Comparison of ENCODE assay signal across 7 cellular contexts in genomic region chr13:113450348-113450744, GRCh38. TPM values are rescaled to one million over a fixed set of nuclear protein-coding genes. Genes with fewer than 3 reads are reported as not detected.
DNase-seq lines count a peak whose midpoint lies in the region; ATAC-seq and TF ChIP-seq lines count a peak whose summit lies in the region.
"Not testable (repeated sequence)": the region's sequence is repeated elsewhere in the genome, so short reads cannot be mapped to it uniquely, and the experiment has no call there.

No MANE protein-coding gene starts in this region.

- H3K4me3 ChIP-seq in Caco-2 (ENCODE audit: low read depth, low read length), result not testable (repeated sequence)
- H3K4me3 ChIP-seq in LNCaP clone FGC (ENCODE audit: low read depth, low read length), result peak overlapping the region; percentile 62

- ATAC-seq in activated CD8-positive, alpha-beta memory T cell treated with anti-CD3 and anti-CD28 coated beads, Interleukin-2, amount 10 ng/mL, durations not matched to agents 7 days and 5 days; memory B cell (ENCODE audit: low read depth); sciatic nerve: not testable (repeated sequence)

- H3K9me3 ChIP-seq in Caco-2, result not testable (repeated sequence)

- POLR2A ChIA-PET in Caco-2 (lab: Charles Lee); RWPE1 (lab: Yijun Ruan, JAX; ENCODE audit: low non-redundant PET): not testable (repeated sequence)

- peak overlapping the region; percentile 91 for H3K27ac ChIP-seq in RWPE1

- not testable (repeated sequence) for H3K27me3 Mint-ChIP-seq in Caco-2 (ENCODE audit: insufficient read depth, unreplicated experiment); activated CD8-positive, alpha-beta memory T cell treated with anti-CD3 and anti-CD28 coated beads, Interleukin-2, amount 10 ng/mL, durations not matched to agents 7 days and 5 days; memory B cell
- peaks cover 12% of the 10 kb centered on the region for H3K27me3 Mint-ChIP-seq in glutamatergic neuron (ENCODE audit: unreplicated experiment)

- H3K36me3 Mint-ChIP-seq in Caco-2 (ENCODE audit: insufficient read depth, unreplicated experiment), result peaks cover 54% of the 10 kb centered on the region
- H3K36me3 Mint-ChIP-seq in activated CD8-positive, alpha-beta memory T cell treated with anti-CD3 and anti-CD28 coated beads, Interleukin-2, amount 10 ng/mL, durations not matched to agents 7 days and 5 days; glutamatergic neuron (ENCODE audit: unreplicated experiment); memory B cell: not testable (repeated sequence)

- CTCF ChIA-PET in Caco-2 (lab: Charles Lee); activated CD8-positive, alpha-beta memory T cell treated with anti-CD3 and anti-CD28 coated beads, Interleukin-2, amount 10 ng/mL, durations not matched to agents 7 days and 5 days (lab: Charles Lee): not testable (repeated sequence)
- CTCF ChIA-PET in RWPE1 (lab: Yijun Ruan, JAX), result interaction anchor here (0.7 kb wide), 1 partner anchor 366 kb away, joined by 3 read pairs; no protein-coding TSS in a partner anchor

- not testable (repeated sequence) for TF ChIP-seq CTCF in Caco-2 (IDR thresholded peaks at IDR 0.05; ENCODE audit: insufficient read depth in 1 of 2, low read depth in 1 of 2, low read length in 1 of 2, severe bottlenecking in 1 of 2, unreplicated experiment in 1 of 2); LNCaP clone FGC (IDR thresholded peaks at IDR 0.05; ENCODE audit: control insufficient read depth, extremely low read depth, insufficient read depth); RWPE1 (conservative IDR thresholded peaks at IDR 0.05; ENCODE audit: low read depth); glutamatergic neuron (IDR thresholded peaks at IDR 0.05; ENCODE audit: partially characterized antibody, unreplicated experiment)

- H3K36me3 ChIP-seq in Caco-2 (ENCODE audit: control insufficient read depth, insufficient read depth, low read length), result not testable (repeated sequence)

- not testable (repeated sequence) for DNase-seq in Caco-2; LNCaP clone FGC (ENCODE audit: low read depth); RWPE1 (ENCODE audit: low spot score); activated CD8-positive, alpha-beta memory T cell treated with anti-CD3 and anti-CD28 coated beads, Interleukin-2, amount 10 ng/mL, durations not matched to agents 7 days and 5 days; glutamatergic neuron; memory B cell (ENCODE audit: low spot score in 2 of 2)
- DNase-seq in sciatic nerve (ENCODE audit: low spot score), result peak; percentile 15

- H3K9me3 Mint-ChIP-seq in Caco-2 (ENCODE audit: unreplicated experiment); activated CD8-positive, alpha-beta memory T cell treated with anti-CD3 and anti-CD28 coated beads, Interleukin-2, amount 10 ng/mL, durations not matched to agents 7 days and 5 days (ENCODE audit: low read depth); glutamatergic neuron (ENCODE audit: unreplicated experiment); memory B cell: not testable (repeated sequence)

- H3K4me1 Mint-ChIP-seq in Caco-2 (ENCODE audit: low read depth, unreplicated experiment); activated CD8-positive, alpha-beta memory T cell treated with anti-CD3 and anti-CD28 coated beads, Interleukin-2, amount 10 ng/mL, durations not matched to agents 7 days and 5 days: not testable (repeated sequence)
- H3K4me1 Mint-ChIP-seq in glutamatergic neuron (ENCODE audit: low read depth, unreplicated experiment) (peaks cover 42% of the 10 kb centered on the region), memory B cell (peaks cover 20% of the 10 kb centered on the region)

- intact Hi-C loops in Caco-2 (cut with micrococcal nuclease; ENCODE audit: unreplicated experiment), result loop anchor here (2.0 kb wide), 1 partner anchor 46 kb away; no protein-coding TSS in a partner anchor
- intact Hi-C loops in sciatic nerve (cut with DNase I), result not testable (repeated sequence)

- not testable (repeated sequence) for BruUV-seq in Caco-2 (replicated peaks; lab: Mats Ljungman, UMichigan)

- not testable (repeated sequence) for H3K27me3 ChIP-seq in Caco-2 (replicated peaks; ENCODE audit: control insufficient read depth, insufficient read depth, low read length)

- peak overlapping the region; percentile 92 for H3K27ac Mint-ChIP-seq in Caco-2 (ENCODE audit: unreplicated experiment)
- not testable (repeated sequence) for H3K27ac Mint-ChIP-seq in activated CD8-positive, alpha-beta memory T cell treated with anti-CD3 and anti-CD28 coated beads, Interleukin-2, amount 10 ng/mL, durations not matched to agents 7 days and 5 days
- H3K27ac Mint-ChIP-seq in glutamatergic neuron (ENCODE audit: unreplicated experiment), result peak overlapping the region; percentile 63
- H3K27ac Mint-ChIP-seq in memory B cell, result peak overlapping the region; percentile 35

- peak overlapping the region; percentile 84 for H3K4me3 Mint-ChIP-seq in Caco-2 (ENCODE audit: unreplicated experiment)
- H3K4me3 Mint-ChIP-seq in activated CD8-positive, alpha-beta memory T cell treated with anti-CD3 and anti-CD28 coated beads, Interleukin-2, amount 10 ng/mL, durations not matched to agents 7 days and 5 days, result peak overlapping the region; percentile 73
- peak overlapping the region; percentile 68 for H3K4me3 Mint-ChIP-seq in glutamatergic neuron (ENCODE audit: unreplicated experiment)
- not testable (repeated sequence) for H3K4me3 Mint-ChIP-seq in memory B cell

- not testable (repeated sequence) for H3K4me1 ChIP-seq in Caco-2

RNA-seq across cellular contexts. Expression of gene ADPRHL1, which starts 2.9 kb away (rescaled TPM):
- 4.9 and 5.8 TPM in 2 replicates for total RNA-seq in Caco-2 (2022)
- total RNA-seq in activated CD8-positive, alpha-beta memory T cell treated with anti-CD3 and anti-CD28 coated beads, Interleukin-2, amount 10 ng/mL, durations not matched to agents 7 days and 5 days, result 1 to 10 TPM in 1 of 2 experiments, under 1 TPM in 1; 0.96 to 1.3 TPM
- total RNA-seq in glutamatergic neuron (ENCODE audit: unreplicated experiment), result 20.7 TPM
- 14.5 TPM for total RNA-seq in sciatic nerve

RNA-seq across cellular contexts. Expression of gene DCUN1D2, which starts 40.2 kb away (rescaled TPM):
- total RNA-seq in Caco-2 (2022), result 59.4 and 59.9 TPM in 2 replicates
- total RNA-seq in activated CD8-positive, alpha-beta memory T cell treated with anti-CD3 and anti-CD28 coated beads, Interleukin-2, amount 10 ng/mL, durations not matched to agents 7 days and 5 days, result 10 to 100 TPM; 17.2 to 29.1 TPM
- total RNA-seq in glutamatergic neuron (ENCODE audit: unreplicated experiment), result 97.7 TPM
- total RNA-seq in sciatic nerve, result 28.3 TPM
